8 cellular contexts compared by ENCODE assay signal in genomic region chr15:40793216-40793989, GRCh38. TPM values are rescaled to one million over a fixed set of nuclear protein-coding genes. Genes with fewer than 3 reads are reported as not detected.
DNase-seq lines count a peak whose midpoint lies in the region; ATAC-seq and TF ChIP-seq lines count a peak whose summit lies in the region.
"Had no signal": no experiment of that assay in that cellular context is flagged by ENCODE, and none has a peak within 500 bp of the region (broad histone marks: within the 10 kb centered on the region; RNA-seq: fewer than 3 reads in every experiment).

No MANE protein-coding gene starts in this region.

- H3K27me3 Mint-ChIP-seq in osteocyte (ENCODE audit: unreplicated experiment) = no peaks in the 10 kb centered on the region

- no peak for ATAC-seq in HG02759 (IDR thresholded peaks at IDR 0.05; ENCODE audit: unreplicated experiment)
- no peak for ATAC-seq in GM19328 (IDR thresholded peaks at IDR 0.05; ENCODE audit: unreplicated experiment)

- H3K9me3 Mint-ChIP-seq in osteocyte (ENCODE audit: unreplicated experiment) = no peaks in the 10 kb centered on the region

- H3K36me3 Mint-ChIP-seq in osteocyte (ENCODE audit: unreplicated experiment) = peaks cover 8% of the 10 kb centered on the region

- H3K4me3 ChIP-seq in cardiac fibroblast (replicated peaks in 1 of 2; ENCODE audit: low read depth in 2 of 2, low read length in 2 of 2) = no peak overlapping the region

- peaks cover 21% of the 10 kb centered on the region for H3K4me1 Mint-ChIP-seq in osteocyte (ENCODE audit: unreplicated experiment)

- no peak for TF ChIP-seq CTCF in cardiac fibroblast (IDR thresholded peaks at IDR 0.05; ENCODE audit: low read depth, low read length)
- TF ChIP-seq CTCF in osteocyte (IDR thresholded peaks at IDR 0.05) = no peak

- peak overlapping the region; percentile 67 for H3K27ac Mint-ChIP-seq in osteocyte (ENCODE audit: unreplicated experiment)

- DNase-seq in EH (ENCODE audit: low read depth) = peak; percentile 92
- DNase-seq in LoVo (ENCODE audit: low spot score) = peak; percentile 97
- DNase-seq in cardiac fibroblast (ENCODE audit: low read depth in 2 of 2) = peak; percentile 94 to 98
- no peak for DNase-seq in osteocyte (ENCODE audit: extremely low spot score, unreplicated experiment)
- DNase-seq in NCI-H524 (lab: John Stamatoyannopoulos, UW) = no peak

- H3K4me3 Mint-ChIP-seq in osteocyte (ENCODE audit: unreplicated experiment) = no peak overlapping the region

RNA-seq across cellular contexts. Expression of gene ZFYVE19, which starts 13.5 kb away (rescaled TPM):
- 21.1 and 23.6 TPM in 2 replicates for total RNA-seq in osteocyte

RNA-seq across cellular contexts. Expression of gene DNAJC17, which starts 13.9 kb away (rescaled TPM):
- total RNA-seq in osteocyte = 38.1 and 39.8 TPM in 2 replicates

RNA-seq across cellular contexts. Expression of gene C15orf62, which starts 23.6 kb away (rescaled TPM):
- total RNA-seq in osteocyte = not detected in 2 replicates
- total RNA-seq: skeletal muscle tissue had no signal

RNA-seq across cellular contexts. Expression of gene GCHFR, which starts 29.5 kb away (rescaled TPM):
- total RNA-seq in osteocyte = 3.8 and 5.1 TPM in 2 replicates

RNA-seq across cellular contexts. Expression of gene PPP1R14D, which starts 35.1 kb away (rescaled TPM):
- not detected in 2 replicates for total RNA-seq in osteocyte
- total RNA-seq: skeletal muscle tissue had no signal

Comparison
In these comparisons a context has a peak if more than half of its experiments do, and no peak if none do; other contexts are left out.
1. DNase-seq: peak in EH (single experiment), LoVo (single experiment) and cardiac fibroblast (2 of 2); none in osteocyte (single experiment) and NCI-H524 (0 of 2).